15 cellular contexts compared by ENCODE assay signal in the genomic region with DNA sequence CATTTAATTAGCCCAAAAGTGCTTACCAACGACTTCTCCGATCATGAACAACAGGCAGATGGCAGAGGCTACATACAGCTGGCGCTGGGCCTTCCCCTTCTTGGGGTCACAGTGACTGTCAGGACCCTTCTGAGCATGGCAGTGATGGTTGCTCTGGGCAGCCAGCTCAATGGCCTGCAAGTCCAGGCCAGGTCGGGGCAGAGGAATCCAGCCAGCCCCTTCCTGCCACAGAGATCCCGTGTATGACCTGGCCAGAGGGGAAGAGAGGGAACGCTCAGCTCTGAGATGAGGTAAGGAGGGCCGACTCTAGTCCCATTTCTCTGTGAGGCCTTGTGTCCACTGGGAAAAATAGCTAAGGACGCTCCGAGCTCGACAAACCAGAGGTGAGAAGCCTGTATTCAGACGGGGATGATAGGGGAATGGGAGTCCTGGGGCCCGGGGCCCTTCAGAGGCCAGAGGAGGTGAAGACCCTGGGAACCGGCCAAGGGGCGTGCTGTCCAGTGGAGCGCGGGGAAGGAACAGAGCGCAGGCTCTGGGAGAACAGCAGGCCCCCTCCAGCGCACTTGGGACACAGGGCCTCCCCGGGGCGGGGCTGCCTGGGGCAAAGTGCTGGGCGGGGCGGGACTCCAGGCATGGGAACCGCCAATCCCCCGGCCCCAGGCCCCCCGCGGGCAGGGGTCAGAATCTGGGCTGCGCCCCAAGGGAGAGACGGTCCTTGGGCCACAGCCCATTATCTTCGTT. TPM values are rescaled to one million over a fixed set of nuclear protein-coding genes. Genes with fewer than 3 reads are reported as not detected.
A peak's percentile ranks its signal among the peaks of the same experiment; 100 is the strongest.
DNase-seq lines count a peak whose midpoint lies in the region; ATAC-seq and TF ChIP-seq lines count a peak whose summit lies in the region.
"Had no signal": no experiment of that assay in that cellular context is flagged by ENCODE, and none has a peak within 500 bp of the region (broad histone marks: within the 10 kb centered on the region; RNA-seq: fewer than 3 reads in every experiment).

No MANE protein-coding gene starts in this region.

- H3K27ac ChIP-seq in Panc1 (ENCODE audit: low read length): no peak overlapping the region
- H3K27ac ChIP-seq in MM.1S (ENCODE audit: low read length): no peak overlapping the region
- H3K27ac ChIP-seq: SJSA1, tibial artery had no signal

- TF ChIP-seq CTCF in Panc1 (IDR thresholded peaks at IDR 0.05) (no peak), MM.1S (IDR thresholded peaks at IDR 0.05; ENCODE audit: low read length) (no peak)

- BruUV-seq in Panc1 (replicated peaks; lab: Mats Ljungman, UMichigan): no TSS peak

- intact Hi-C loops in Panc1 (cut with micrococcal nuclease; ENCODE audit: unreplicated experiment) (no loop called here), left ventricle myocardium superior (cut with micrococcal nuclease) (no loop called here)

- DNase-seq in ELF-1 (ENCODE audit: low read depth, low spot score) (peak; percentile 57), Panc1 (ENCODE audit: low read depth, low spot score) (no peak), left ventricle myocardium superior (peak; percentile 61), iPS-NIHi7 (ENCODE audit: extremely low spot score) (no peak), MM.1S (no peak)
- DNase-seq: cerebellar nuclear complex, DMS153, head of caudate nucleus, HFFc6, mesenchymal stem cell, tibial artery had no signal

- H3K9ac ChIP-seq in MM.1S (ENCODE audit: low read length): no peak overlapping the region

- H3K4me1 ChIP-seq in Panc1 (ENCODE audit: control insufficient read depth, insufficient read depth, low read length) (no peaks in the 10 kb centered on the region; the same call in 1 of the 2 replicates), neuron (ENCODE audit: insufficient read depth, low read length) (no peaks in the 10 kb centered on the region), MM.1S (ENCODE audit: low read length) (no peaks in the 10 kb centered on the region)

- H3K4me3 ChIP-seq in Panc1 (ENCODE audit: low read depth in 2 of 2, low read length in 2 of 2): no peak overlapping the region
- H3K4me3 ChIP-seq in neuron (ENCODE audit: low read length): peak overlapping the region; percentile 33
- H3K4me3 ChIP-seq in MM.1S (ENCODE audit: low read length): no peak overlapping the region
- H3K4me3 ChIP-seq: SJSA1, tibial artery had no signal

- H4K20me1 ChIP-seq in MM.1S (ENCODE audit: insufficient read depth, low read length): no peaks in the 10 kb centered on the region

- no peak overlapping the region for H3K4me2 ChIP-seq in MM.1S (ENCODE audit: low read depth, low read length)

- H3K79me2 ChIP-seq in MM.1S (ENCODE audit: low read length): no peaks in the 10 kb centered on the region

- CTCF ChIA-PET in Panc1 (lab: Charles Lee): interaction anchor here (0.6 to 1.3 kb wide), 3 partner anchors 8 to 18 kb away, joined by 3 to 9 read pairs (median 8); no protein-coding TSS in a partner anchor

- H3K36me3 ChIP-seq in Panc1 (ENCODE audit: control insufficient read depth, insufficient read depth, low read length): no peaks in the 10 kb centered on the region
- H3K36me3 ChIP-seq in neuron (ENCODE audit: insufficient read depth, low read length): no peaks in the 10 kb centered on the region
- no peaks in the 10 kb centered on the region for H3K36me3 ChIP-seq in MM.1S (replicated peaks; ENCODE audit: insufficient read depth, low read length)
- H3K36me3 ChIP-seq: SJSA1, tibial artery had no signal

- no peaks in the 10 kb centered on the region for H3K9me2 ChIP-seq in MM.1S (replicated peaks; ENCODE audit: insufficient read depth, low read length)

- ATAC-seq in Panc1: peak; percentile 40
- ATAC-seq in left ventricle myocardium superior: peak; percentile 57
- ATAC-seq in HG03442 (IDR thresholded peaks at IDR 0.05; ENCODE audit: unreplicated experiment): no peak
- no peak for ATAC-seq in esophagus mucosa

- H3F3A ChIP-seq in MM.1S (ENCODE audit: insufficient read depth, low read length): no peaks in the 10 kb centered on the region

- in situ Hi-C loops in Panc1 (cut with HindIII; ENCODE audit: low pct_unique_long_range_greater_than_20kb, low sequenced_read_pairs): no loop called here

- peaks cover 15% of the 10 kb centered on the region for H3K27me3 ChIP-seq in Panc1 (ENCODE audit: control insufficient read depth, insufficient read depth, low read length)
- peaks cover 61% of the 10 kb centered on the region for H3K27me3 ChIP-seq in neuron (ENCODE audit: insufficient read depth, low read length)
- H3K27me3 ChIP-seq in MM.1S (replicated peaks; ENCODE audit: insufficient read depth, low read length): peaks cover 88% of the 10 kb centered on the region

- peak overlapping the region; percentile 70 for H2AFZ ChIP-seq in neuron (ENCODE audit: low read depth, low read length)
- H2AFZ ChIP-seq in MM.1S (ENCODE audit: low read length): no peak overlapping the region

- H3K9me3 ChIP-seq in Panc1 (ENCODE audit: control insufficient read depth, insufficient read depth, low read depth, low read length) (no peaks in the 10 kb centered on the region), neuron (ENCODE audit: low read length) (no peaks in the 10 kb centered on the region), MM.1S (replicated peaks; ENCODE audit: insufficient read depth, low read length) (no peaks in the 10 kb centered on the region)
- H3K9me3 ChIP-seq: SJSA1, tibial artery had no signal

- POLR2A ChIA-PET in Panc1 (lab: Charles Lee): no interaction called here

RNA-seq across cellular contexts. Expression of a gene that starts 0.8 kb away (rescaled TPM):
- 0.23 TPM for total RNA-seq in Panc1 (2021; ENCODE audit: unreplicated experiment)
- not detected for polyA plus RNA-seq in Panc1 (2012; ENCODE audit: insufficient read length)
- 6.4 TPM for total RNA-seq in left ventricle myocardium superior
- not detected for total RNA-seq in esophagus mucosa
- total RNA-seq: HFFc6, SJSA1 had no signal

RNA-seq across cellular contexts. Expression of a gene that starts 22.3 kb away (rescaled TPM):
- total RNA-seq in Panc1 (2021; ENCODE audit: unreplicated experiment): not detected
- not detected for polyA plus RNA-seq in Panc1 (2012; ENCODE audit: insufficient read length)
- 207 TPM for total RNA-seq in left ventricle myocardium superior
- not detected for total RNA-seq in esophagus mucosa
- total RNA-seq: HFFc6, SJSA1 had no signal

RNA-seq across cellular contexts. Expression of a gene that starts 23.6 kb away (rescaled TPM):
- total RNA-seq in Panc1 (2021; ENCODE audit: unreplicated experiment) (0.10 TPM), left ventricle myocardium superior (15.8 TPM), esophagus mucosa (not detected)
- polyA plus RNA-seq in Panc1 (2012; ENCODE audit: insufficient read length): not detected

RNA-seq across cellular contexts. Expression of a gene that starts 47.3 kb away (rescaled TPM):
- total RNA-seq in Panc1 (2021; ENCODE audit: unreplicated experiment) (8.5 TPM), left ventricle myocardium superior (9.8 TPM), esophagus mucosa (9.0 TPM)
- 8.0 TPM for polyA plus RNA-seq in Panc1 (2012; ENCODE audit: insufficient read length)

Comparison
In these comparisons a context has a peak if more than half of its experiments do, and no peak if none do; other contexts are left out.
1. DNase-seq: peak in ELF-1 (single experiment) and left ventricle myocardium superior (single experiment); none in Panc1 (single experiment), iPS-NIHi7 (single experiment) and MM.1S (single experiment).
2. ATAC-seq: peak in Panc1 (single experiment) and left ventricle myocardium superior (single experiment); none in HG03442 (single experiment) and esophagus mucosa (single experiment).
3. RNA of a gene that starts 22.3 kb away (total RNA-seq): 207 TPM in left ventricle myocardium superior (single experiment); not detected in esophagus mucosa (single experiment) and not detected in Panc1 (single experiment); every median in the first group is over 100 times any median in the second.
4. RNA of a gene that starts 23.6 kb away (total RNA-seq): 15.8 TPM in left ventricle myocardium superior (single experiment); 0.10 TPM in Panc1 (single experiment) and not detected in esophagus mucosa (single experiment); every median in the first group is over 10 times any median in the second.